ENCODE assay signal across 9 cellular contexts in genomic region chr22:37426532-37427127, GRCh38. TPM values are rescaled to one million over a fixed set of nuclear protein-coding genes. Genes with fewer than 3 reads are reported as not detected.
A peak's percentile ranks its signal among the peaks of the same experiment; 100 is the strongest.
DNase-seq lines count a peak whose midpoint lies in the region; ATAC-seq lines count a peak whose summit lies in the region.
"Had no signal": no experiment of that assay in that cellular context is flagged by ENCODE, and none has a peak within 500 bp of the region (broad histone marks: within the 10 kb centered on the region; RNA-seq: fewer than 3 reads in every experiment).

No MANE protein-coding gene starts in this region.

- peaks cover 28% of the 10 kb centered on the region for H3K4me1 Mint-ChIP-seq in activated T-cell treated with anti-CD3 and anti-CD28 coated beads, Interleukin-2, amount 50 U/mL, for 72 hours (ENCODE audit: low read depth)
- peaks cover 4% of the 10 kb centered on the region for H3K4me1 Mint-ChIP-seq in activated naive CD8-positive, alpha-beta T cell treated with anti-CD3 and anti-CD28 coated beads, Interleukin-2, amount 10 ng/mL, durations not matched to agents 7 days and 5 days
- H3K4me1 Mint-ChIP-seq in stimulated activated naive CD8-positive, alpha-beta T cell treated with anti-CD3 and anti-CD28 coated beads, Interleukin-15, amount 100 ng/mL, for 72 hours: peaks cover 56% of the 10 kb centered on the region

- peak overlapping the region; percentile 25 to 58 for H3K4me3 Mint-ChIP-seq in activated T-cell treated with anti-CD3 and anti-CD28 coated beads, Interleukin-2, amount 50 U/mL, for 72 hours
- peak overlapping the region; percentile 34 for H3K4me3 Mint-ChIP-seq in activated naive CD8-positive, alpha-beta T cell treated with anti-CD3 and anti-CD28 coated beads, Interleukin-2, amount 10 ng/mL, durations not matched to agents 7 days and 5 days
- peak overlapping the region; percentile 60 to 75 for H3K4me3 Mint-ChIP-seq in stimulated activated naive CD8-positive, alpha-beta T cell treated with anti-CD3 and anti-CD28 coated beads, Interleukin-15, amount 100 ng/mL, for 72 hours

- peak overlapping the region; percentile 30 for H3K4me3 ChIP-seq in iPS-11a (ENCODE audit: low read depth, low read length)

- DNase-seq in activated T-cell treated with anti-CD3 and anti-CD28 coated beads, Interleukin-2, amount 50 U/mL, for 72 hours: no peak
- no peak for DNase-seq in activated T-cell treated with anti-CD3 and anti-CD28 coated beads for 4 hours
- DNase-seq in activated naive CD8-positive, alpha-beta T cell treated with anti-CD3 and anti-CD28 coated beads, Interleukin-2, amount 10 ng/mL, durations not matched to agents 7 days and 5 days: no peak
- DNase-seq in stimulated activated naive CD8-positive, alpha-beta T cell treated with anti-CD3 and anti-CD28 coated beads, Interleukin-15, amount 100 ng/mL, for 72 hours: no peak
- no peak for DNase-seq in kidney tubule cell (ENCODE audit: low spot score)
- DNase-seq in stimulated activated CD4-positive, alpha-beta T cell treated with anti-CD3 and anti-CD28 coated beads, Interleukin-2, amount 100 ng/mL, for 24 hours: no peak
- DNase-seq in LoVo (ENCODE audit: low spot score): no peak
- DNase-seq: upper lobe of right lung had no signal

- ATAC-seq in activated T-cell treated with anti-CD3 and anti-CD28 coated beads, Interleukin-2, amount 50 U/mL, for 72 hours (replicated peaks in 1 of 2): no peak
- no peak for ATAC-seq in activated naive CD8-positive, alpha-beta T cell treated with anti-CD3 and anti-CD28 coated beads, Interleukin-2, amount 10 ng/mL, durations not matched to agents 7 days and 5 days (ENCODE audit: low read depth)
- ATAC-seq in stimulated activated naive CD8-positive, alpha-beta T cell treated with anti-CD3 and anti-CD28 coated beads, Interleukin-15, amount 100 ng/mL, for 72 hours: peak; percentile 32

- H3K9me3 Mint-ChIP-seq in activated T-cell treated with anti-CD3 and anti-CD28 coated beads, Interleukin-2, amount 50 U/mL, for 72 hours: no peaks in the 10 kb centered on the region
- no peaks in the 10 kb centered on the region for H3K9me3 Mint-ChIP-seq in activated naive CD8-positive, alpha-beta T cell treated with anti-CD3 and anti-CD28 coated beads, Interleukin-2, amount 10 ng/mL, durations not matched to agents 7 days and 5 days
- no peaks in the 10 kb centered on the region for H3K9me3 Mint-ChIP-seq in stimulated activated naive CD8-positive, alpha-beta T cell treated with anti-CD3 and anti-CD28 coated beads, Interleukin-15, amount 100 ng/mL, for 72 hours

- H3K36me3 Mint-ChIP-seq in activated T-cell treated with anti-CD3 and anti-CD28 coated beads, Interleukin-2, amount 50 U/mL, for 72 hours (ENCODE audit: insufficient read depth in 2 of 2): no peaks in the 10 kb centered on the region
- no peaks in the 10 kb centered on the region for H3K36me3 Mint-ChIP-seq in activated naive CD8-positive, alpha-beta T cell treated with anti-CD3 and anti-CD28 coated beads, Interleukin-2, amount 10 ng/mL, durations not matched to agents 7 days and 5 days

- peaks cover 64% of the 10 kb centered on the region for H3K27me3 Mint-ChIP-seq in activated T-cell treated with anti-CD3 and anti-CD28 coated beads, Interleukin-2, amount 50 U/mL, for 72 hours (ENCODE audit: low read depth)
- peaks cover 50% of the 10 kb centered on the region for H3K27me3 Mint-ChIP-seq in activated naive CD8-positive, alpha-beta T cell treated with anti-CD3 and anti-CD28 coated beads, Interleukin-2, amount 10 ng/mL, durations not matched to agents 7 days and 5 days
- peaks cover 77% of the 10 kb centered on the region for H3K27me3 Mint-ChIP-seq in stimulated activated naive CD8-positive, alpha-beta T cell treated with anti-CD3 and anti-CD28 coated beads, Interleukin-15, amount 100 ng/mL, for 72 hours

- POLR2A ChIA-PET in activated naive CD8-positive, alpha-beta T cell treated with anti-CD3 and anti-CD28 coated beads, Interleukin-2, amount 10 ng/mL, durations not matched to agents 7 days and 5 days (lab: Charles Lee): no interaction called here

- H3K27ac Mint-ChIP-seq in activated T-cell treated with anti-CD3 and anti-CD28 coated beads, Interleukin-2, amount 50 U/mL, for 72 hours: no peak overlapping the region
- no peak overlapping the region for H3K27ac Mint-ChIP-seq in activated naive CD8-positive, alpha-beta T cell treated with anti-CD3 and anti-CD28 coated beads, Interleukin-2, amount 10 ng/mL, durations not matched to agents 7 days and 5 days
- no peak overlapping the region for H3K27ac Mint-ChIP-seq in stimulated activated naive CD8-positive, alpha-beta T cell treated with anti-CD3 and anti-CD28 coated beads, Interleukin-15, amount 100 ng/mL, for 72 hours

RNA-seq across cellular contexts. Expression of gene ELFN2, which starts 0.6 kb away (rescaled TPM):
- total RNA-seq in activated T-cell treated with anti-CD3 and anti-CD28 coated beads, Interleukin-2, amount 50 U/mL, for 72 hours: under 1 TPM; 0.58 to 0.62 TPM
- under 1 TPM; 0.26 to 0.47 TPM for total RNA-seq in activated naive CD8-positive, alpha-beta T cell treated with anti-CD3 and anti-CD28 coated beads, Interleukin-2, amount 10 ng/mL, durations not matched to agents 7 days and 5 days

RNA-seq across cellular contexts. Expression of gene MFNG, which starts 59.6 kb away (rescaled TPM):
- total RNA-seq in activated T-cell treated with anti-CD3 and anti-CD28 coated beads, Interleukin-2, amount 50 U/mL, for 72 hours: 100 to 1,000 TPM in 1 of 2 donors, 10 to 100 TPM in 1; 94.0 to 116 TPM
- 100 to 1,000 TPM; 207 to 211 TPM for total RNA-seq in activated naive CD8-positive, alpha-beta T cell treated with anti-CD3 and anti-CD28 coated beads, Interleukin-2, amount 10 ng/mL, durations not matched to agents 7 days and 5 days
